2 cellular contexts compared by ENCODE assay signal in genomic region chr3:108222813-108223307, GRCh38.
A peak's percentile ranks its signal among the peaks of the same experiment; 100 is the strongest.
TF ChIP-seq lines count a peak whose summit lies in the region.

No MANE protein-coding gene starts in this region.

TF ChIP-seq in K562, 482 proteins besides CTCF, POLR2A, EP300 and RAD21 (continued from another document):
- TF ChIP-seq ARID3A (IDR thresholded peaks at IDR 0.05; ENCODE audit: borderline replicate concordance, low read depth, low read length) (no peak), ZNF766 (CRISPR knock-in tag; conservative IDR thresholded peaks at IDR 0.05) (peak; percentile 59; the same call in 1 of the 2 replicates)

TF ChIP-seq in liver, 16 proteins besides CTCF, POLR2A, EP300 and RAD21:
- TF ChIP-seq ATF3 (IDR thresholded peaks at IDR 0.05) = no peak
- TF ChIP-seq FOXA1 (IDR thresholded peaks at IDR 0.05) = no peak
- TF ChIP-seq YY1 (IDR thresholded peaks at IDR 0.05) = no peak
- TF ChIP-seq FOXA2 (IDR thresholded peaks at IDR 0.05) = no peak
- no peak for TF ChIP-seq RXRA (IDR thresholded peaks at IDR 0.05)
- no peak for TF ChIP-seq JUND (IDR thresholded peaks at IDR 0.05)
- no peak for TF ChIP-seq ZBTB33 (IDR thresholded peaks at IDR 0.05)
- TF ChIP-seq SP1 (IDR thresholded peaks at IDR 0.05) = no peak
- no peak for TF ChIP-seq MAX (IDR thresholded peaks at IDR 0.05)
